ENCODE assay signal across 16 cellular contexts in genomic region chr14:22433059-22433458, GRCh38.
A peak's percentile ranks its signal among the peaks of the same experiment; 100 is the strongest.
DNase-seq lines count a peak whose midpoint lies in the region; ATAC-seq and TF ChIP-seq lines count a peak whose summit lies in the region.
"Had no signal": no experiment of that assay in that cellular context is flagged by ENCODE, and none has a peak within 500 bp of the region (broad histone marks: within the 10 kb centered on the region; RNA-seq: fewer than 3 reads in every experiment).

No MANE protein-coding gene starts in this region.

- no peak overlapping the region for H2BK12ac ChIP-seq in mesenchymal stem cell (ENCODE audit: low read length in 2 of 2)

- H2BK5ac ChIP-seq in mesenchymal stem cell (ENCODE audit: low read depth, low read length, poor library complexity, severe bottlenecking) = no peak overlapping the region

- H4K20me1 ChIP-seq in SU-DHL-6 (ENCODE audit: low read depth, low read length) = no peaks in the 10 kb centered on the region

- H3K27me3 ChIP-seq in A673 (replicated peaks; ENCODE audit: insufficient read depth, low read depth, low read length, poor library complexity) (no peaks in the 10 kb centered on the region), SU-DHL-6 (ENCODE audit: low read length) (no peaks in the 10 kb centered on the region), mesenchymal stem cell (ENCODE audit: control insufficient read depth in 1 of 2, insufficient read depth in 1 of 2, low read length in 2 of 2) (peaks cover 0 to 20% of the 10 kb centered on the region in 2 experiments)
- H3K27me3 ChIP-seq: heart left ventricle had no signal

- CTCF ChIA-PET in A673 (lab: Charles Lee) = interaction anchor here (1.4 kb wide), 1 partner anchor 40 kb away, joined by 5 read pairs; no protein-coding TSS in a partner anchor

- no peak for ATAC-seq in HG02840 (IDR thresholded peaks at IDR 0.05; ENCODE audit: low FRiP score, unreplicated experiment)

- H3K4me1 ChIP-seq in A673 (ENCODE audit: insufficient read depth, low read length, poor library complexity, severe bottlenecking) (peaks cover 78% of the 10 kb centered on the region), mesenchymal stem cell (ENCODE audit: control insufficient read depth, insufficient read depth, low read depth, low read length) (peaks cover 3% of the 10 kb centered on the region)

- POLR2A ChIA-PET in A673 (lab: Charles Lee; ENCODE audit: low non-redundant PET) = interaction anchor here (1.4 kb wide), 1 partner anchor 17 kb away, joined by 9 read pairs; no protein-coding TSS in a partner anchor

- H3K9me2 ChIP-seq in SU-DHL-6 (replicated peaks; ENCODE audit: insufficient read depth, low read length) = no peaks in the 10 kb centered on the region

- H2AFZ ChIP-seq in SU-DHL-6 (ENCODE audit: low read depth, low read length, severe bottlenecking) (peak overlapping the region; percentile 4), mesenchymal stem cell (ENCODE audit: low read depth, low read length) (no peak overlapping the region)

- H4K8ac ChIP-seq in mesenchymal stem cell (ENCODE audit: low read length) = no peak overlapping the region

- no peak overlapping the region for H3K14ac ChIP-seq in mesenchymal stem cell (ENCODE audit: low read length in 2 of 2)

- no peak overlapping the region for H2AK5ac ChIP-seq in mesenchymal stem cell (ENCODE audit: low read length, severe bottlenecking)

- BruUV-seq in A673 (replicated peaks; lab: Mats Ljungman, UMichigan) = TSS peak; percentile 85

- peaks cover 13% of the 10 kb centered on the region for H3F3A ChIP-seq in SU-DHL-6 (ENCODE audit: insufficient read depth)

- WGBS in mesenchymal stem cell = 88% methylated on average over 3 of the region's 4 CpGs

- H2BK15ac ChIP-seq in mesenchymal stem cell (ENCODE audit: low read depth, poor library complexity, severe bottlenecking) = no peak overlapping the region

- DNase-seq in A673 (ENCODE audit: low spot score) (peak; percentile 85), NAMALWA (ENCODE audit: low spot score) (peak; percentile 65), mesenchymal stem cell (no peak), NCI-H748 (lab: John Stamatoyannopoulos, UW; ENCODE audit: unreplicated experiment) (no peak), activated T-cell treated with anti-CD3 and anti-CD28 coated beads for 4 hours (no peak)
- DNase-seq in stimulated activated CD4-positive, alpha-beta T cell treated with anti-CD3 and anti-CD28 coated beads, Interleukin-12 subunit alpha, Interleukin-12 subunit beta, amount 100 ng/mL, for 4 hours = no peak
- DNase-seq: activated CD4-positive, alpha-beta memory T cell treated with anti-CD3 and anti-CD28 coated beads, Interleukin-2, amount 10 ng/mL, durations not matched to agents 7 days and 5 days; CD4-positive, CD25-positive, alpha-beta regulatory T cell; DND-41; NCI-H146; NCI-H526; T1000 had no signal

- peaks cover 22% of the 10 kb centered on the region for H3K79me2 ChIP-seq in SU-DHL-6 (ENCODE audit: insufficient read depth, low read length)

- intact Hi-C loops in A673 (cut with micrococcal nuclease; ENCODE audit: unreplicated experiment) = loop anchor here (2.0 to 5.0 kb wide), 4 partner anchors 16 to 776 kb away; no protein-coding TSS in a partner anchor

- H3K9me3 ChIP-seq in A673 (ENCODE audit: low read depth, low read length, poor library complexity, severe bottlenecking) (no peaks in the 10 kb centered on the region), SU-DHL-6 (ENCODE audit: insufficient read depth, low read length) (no peaks in the 10 kb centered on the region), mesenchymal stem cell (ENCODE audit: control insufficient read depth, low read length) (no peaks in the 10 kb centered on the region)
- H3K9me3 ChIP-seq: esophagus muscularis mucosa, heart left ventricle had no signal

- no peak overlapping the region for H3K4ac ChIP-seq in mesenchymal stem cell (ENCODE audit: low read depth in 1 of 2, low read length in 2 of 2)

- H3K18ac ChIP-seq in mesenchymal stem cell (ENCODE audit: low read depth in 1 of 2, low read length in 2 of 2) = no peak overlapping the region

- H3K4me2 ChIP-seq in SU-DHL-6 (ENCODE audit: low read depth, low read length, poor library complexity, severe bottlenecking) (peak overlapping the region; percentile 79), mesenchymal stem cell (ENCODE audit: low read length, poor library complexity, severe bottlenecking) (no peak overlapping the region)

- H3K36me3 ChIP-seq in A673 (ENCODE audit: insufficient read depth, low read length, poor library complexity, severe bottlenecking) (no peaks in the 10 kb centered on the region), SU-DHL-6 (ENCODE audit: low read length) (no peaks in the 10 kb centered on the region), mesenchymal stem cell (ENCODE audit: control insufficient read depth in 1 of 2, insufficient read depth in 2 of 2, low read depth in 1 of 2, low read length in 2 of 2) (no peaks in the 10 kb centered on the region)
- H3K36me3 ChIP-seq: esophagus muscularis mucosa, heart left ventricle had no signal

- H3K79me1 ChIP-seq in mesenchymal stem cell (replicated peaks; ENCODE audit: low read length, poor library complexity, severe bottlenecking) = no peaks in the 10 kb centered on the region

- H3K9ac ChIP-seq in SU-DHL-6 (ENCODE audit: low read length) = peak overlapping the region; percentile 59
- no peak overlapping the region for H3K9ac ChIP-seq in mesenchymal stem cell (ENCODE audit: low read length)

- no peak overlapping the region for H2BK120ac ChIP-seq in mesenchymal stem cell (ENCODE audit: low read depth, low read length)

- H3K23ac ChIP-seq in mesenchymal stem cell (ENCODE audit: low read length in 2 of 2) = no peak overlapping the region

- H3K27ac ChIP-seq in A673 (ENCODE audit: low read depth, low read length, poor library complexity, severe bottlenecking) (peak overlapping the region; percentile 97), SU-DHL-6 (ENCODE audit: low read depth, low read length) (peak overlapping the region; percentile 93), mesenchymal stem cell (ENCODE audit: low read length, poor library complexity, severe bottlenecking) (peak overlapping the region; percentile 56)
- H3K27ac ChIP-seq: esophagus muscularis mucosa had no signal

- H3K4me3 ChIP-seq in A673 (ENCODE audit: low read depth, low read length, poor library complexity, severe bottlenecking) = peak overlapping the region; percentile 4
- H3K4me3 ChIP-seq in SU-DHL-6 (ENCODE audit: insufficient read depth, low read length, poor library complexity, severe bottlenecking) = peak overlapping the region; percentile 18
- no peak overlapping the region for H3K4me3 ChIP-seq in mesenchymal stem cell (ENCODE audit: insufficient read depth in 1 of 2, low read depth in 1 of 2, low read length in 2 of 2)
- H3K4me3 ChIP-seq: esophagus muscularis mucosa had no signal

- TF ChIP-seq CTCF in A673 (conservative IDR thresholded peaks at IDR 0.05; ENCODE audit: low read depth, low read length) (no peak), SU-DHL-6 (IDR thresholded peaks at IDR 0.05; ENCODE audit: insufficient read depth, low read length, poor library complexity, severe bottlenecking) (no peak)

- no peak overlapping the region for H4K91ac ChIP-seq in mesenchymal stem cell (ENCODE audit: low read length)

Comparison
In these comparisons a context has a peak if more than half of its experiments do, and no peak if none do; other contexts are left out.
1. DNase-seq: peak in A673 (single experiment) and NAMALWA (single experiment); none in mesenchymal stem cell (single experiment), NCI-H748 (single experiment), activated T-cell treated with anti-CD3 and anti-CD28 coated beads for 4 hours (single experiment) and stimulated activated CD4-positive, alpha-beta T cell treated with anti-CD3 and anti-CD28 coated beads, Interleukin-12 subunit alpha, Interleukin-12 subunit beta, amount 100 ng/mL, for 4 hours (single experiment).
2. H3K4me3 ChIP-seq: peak in A673 (single experiment) and SU-DHL-6 (single experiment); none in mesenchymal stem cell (0 of 2).
3. Peak in every context shown above with its lines, with median percentiles within 50 percentile points of each other: H3K27ac ChIP-seq.